ENCODE assay signal across 8 cellular contexts in genomic region chr4:5460106-5460801, GRCh38.
DNase-seq lines count a peak whose midpoint lies in the region; ATAC-seq and TF ChIP-seq lines count a peak whose summit lies in the region.

No MANE protein-coding gene starts in this region.

- H3K27ac ChIP-seq in mammary epithelial cell (ENCODE audit: insufficient read depth, low read depth, low read length) (no peak overlapping the region), liver (ENCODE audit: low read depth in 1 of 2, low read length in 2 of 2) (no peak overlapping the region), aorta (ENCODE audit: low read depth in 1 of 2, low read length in 2 of 2) (no peak overlapping the region)

- 84% methylated on average over 13 of the region's 14 CpGs for WGBS in mammary epithelial cell (ENCODE audit: low coverage, missing lambda C conversion rate)
- 72% methylated on average over 14 of the region's 14 CpGs for WGBS in liver
- WGBS in aorta, 2 donors: 78 to 80% methylated on average over 14 of the region's 14 CpGs

- TF ChIP-seq RAD21 in Ishikawa (IDR thresholded peaks at IDR 0.05; ENCODE audit: low read depth) (peak; percentile 34; the same call in 1 of the 2 replicates), liver (IDR thresholded peaks at IDR 0.05) (peak; percentile 37 to 68)

- no peaks in the 10 kb centered on the region for H3K4me1 ChIP-seq in mammary epithelial cell (ENCODE audit: insufficient read depth, low read length)
- H3K4me1 ChIP-seq in liver (ENCODE audit: control insufficient read depth in 4 of 4, insufficient read depth in 4 of 4, low read length in 3 of 4): no peaks in the 10 kb centered on the region
- H3K4me1 ChIP-seq in aorta (ENCODE audit: control insufficient read depth in 1 of 2, insufficient read depth in 2 of 2, low read length in 2 of 2): no peaks in the 10 kb centered on the region

- H3K9ac ChIP-seq in mammary epithelial cell (ENCODE audit: insufficient read depth, low read length) (no peak overlapping the region), liver (ENCODE audit: low read depth in 1 of 2, low read length in 2 of 2) (no peak overlapping the region)

- ATAC-seq in aorta (ENCODE audit: low FRiP score): no peak
- ATAC-seq in HG03095 (IDR thresholded peaks at IDR 0.05; ENCODE audit: unreplicated experiment): no peak

- no peaks in the 10 kb centered on the region for H4K20me1 ChIP-seq in mammary epithelial cell (ENCODE audit: insufficient read depth, low read length)

- in situ Hi-C loops in mammary epithelial cell (cut with MboI; ENCODE audit: low sequenced_read_pairs in 2 of 2): no loop called here

- peak; percentile 50 for DNase-seq in Daoy (ENCODE audit: low read depth)
- DNase-seq in mammary epithelial cell: no peak
- DNase-seq in NCI-H187 treated with DMSO at 0.1 percent for 48 hours (lab: John Stamatoyannopoulos, UW): no peak
- DNase-seq in aorta: no peak
- no peak for DNase-seq in activated CD4-positive, alpha-beta T cell treated with anti-CD3 and anti-CD28 coated beads for 4 hours

- dilution Hi-C loops in mammary epithelial cell (cut with HindIII; ENCODE audit: low sequenced_read_pairs): no loop called here

- CTCF ChIA-PET in mammary epithelial cell (lab: Charles Lee; ENCODE audit: low non-redundant PET): interaction anchor here (0.6 kb wide), 1 partner anchor 60 kb away, joined by 3 read pairs; no protein-coding TSS in a partner anchor

- no peak overlapping the region for H2AFZ ChIP-seq in mammary epithelial cell (ENCODE audit: low read depth, low read length)

- no peak overlapping the region for H3K4me2 ChIP-seq in mammary epithelial cell (ENCODE audit: insufficient read depth, low read depth, low read length)

- H3K27me3 ChIP-seq in mammary epithelial cell (ENCODE audit: insufficient read depth, low read length) (no peaks in the 10 kb centered on the region), liver (ENCODE audit: control insufficient read depth in 4 of 4, insufficient read depth in 4 of 4, low read length in 3 of 4) (no peaks in the 10 kb centered on the region), aorta (ENCODE audit: control insufficient read depth in 1 of 2, insufficient read depth in 2 of 2, low read length in 1 of 2) (no peaks in the 10 kb centered on the region)

- H3K4me3 ChIP-seq in mammary epithelial cell (replicated peaks in 1 of 3; ENCODE audit: insufficient read depth in 1 of 3, low read depth in 2 of 3, low read length in 3 of 3): no peak overlapping the region
- H3K4me3 ChIP-seq in liver (ENCODE audit: low read depth in 1 of 3, low read length in 3 of 3): no peak overlapping the region
- H3K4me3 ChIP-seq in aorta (ENCODE audit: low read length in 2 of 2): no peak overlapping the region

- H3K9me3 ChIP-seq in mammary epithelial cell (replicated peaks; ENCODE audit: insufficient read depth, low read length) (no peaks in the 10 kb centered on the region), liver (ENCODE audit: control insufficient read depth in 4 of 4, low read length in 3 of 4) (no peaks in the 10 kb centered on the region), aorta (ENCODE audit: control insufficient read depth, low read length) (no peaks in the 10 kb centered on the region)

- no TSS peak for BruUV-seq in mammary epithelial cell (replicated peaks; lab: Mats Ljungman, UMichigan)

- no peak for TF ChIP-seq EP300 in Ishikawa (IDR thresholded peaks at IDR 0.05; ENCODE audit: borderline replicate concordance)

- intact Hi-C loops in mammary epithelial cell (cut with micrococcal nuclease) (no loop called here), aorta (cut with DNase I) (no loop called here)

- no peaks in the 10 kb centered on the region for H3K36me3 ChIP-seq in mammary epithelial cell (ENCODE audit: insufficient read depth, low read length)
- no peaks in the 10 kb centered on the region for H3K36me3 ChIP-seq in liver (ENCODE audit: control insufficient read depth in 4 of 4, insufficient read depth in 3 of 4, low read depth in 1 of 4, low read length in 3 of 4)
- H3K36me3 ChIP-seq in aorta (ENCODE audit: control insufficient read depth in 1 of 2, insufficient read depth in 2 of 2, low read length in 1 of 2): no peaks in the 10 kb centered on the region

- H3K79me2 ChIP-seq in mammary epithelial cell (ENCODE audit: insufficient read depth, low read length): no peaks in the 10 kb centered on the region

- TF ChIP-seq CTCF in mammary epithelial cell (conservative IDR thresholded peaks at IDR 0.05 in 1 of 2, IDR thresholded peaks at IDR 0.05 in 1 of 2; ENCODE audit: extremely low read depth in 1 of 2, insufficient read depth in 1 of 2, low read depth in 1 of 2, low read length in 2 of 2) (peak; percentile 42 to 75), liver (IDR thresholded peaks at IDR 0.05; ENCODE audit: low read depth, low read length, missing input control) (peak; percentile 32)

TF ChIP-seq in Ishikawa, 13 proteins besides CTCF, POLR2A, EP300 and RAD21 (continues in another document):
- TF ChIP-seq REST (IDR thresholded peaks at IDR 0.05; ENCODE audit: low read depth) (no peak), YY1 (IDR thresholded peaks at IDR 0.05; ENCODE audit: low read depth) (no peak), FOXM1 (IDR thresholded peaks at IDR 0.05; ENCODE audit: borderline replicate concordance, low read depth) (no peak), CEBPB (IDR thresholded peaks at IDR 0.05) (no peak), EGR1 (IDR thresholded peaks at IDR 0.05) (no peak), TEAD4 (IDR thresholded peaks at IDR 0.05) (no peak), CREB1 (IDR thresholded peaks at IDR 0.05; ENCODE audit: low read depth) (no peak)

TF ChIP-seq in liver, 16 proteins besides CTCF, POLR2A, EP300 and RAD21:
- TF ChIP-seq HNF4A (conservative IDR thresholded peaks at IDR 0.05) (no peak), TAF1 (conservative IDR thresholded peaks at IDR 0.05) (no peak), GABPA (IDR thresholded peaks at IDR 0.05 in 1 of 2, conservative IDR thresholded peaks at IDR 0.05 in 1 of 2) (no peak), SP1 (IDR thresholded peaks at IDR 0.05) (no peak)
